In the genomic region with DNA sequence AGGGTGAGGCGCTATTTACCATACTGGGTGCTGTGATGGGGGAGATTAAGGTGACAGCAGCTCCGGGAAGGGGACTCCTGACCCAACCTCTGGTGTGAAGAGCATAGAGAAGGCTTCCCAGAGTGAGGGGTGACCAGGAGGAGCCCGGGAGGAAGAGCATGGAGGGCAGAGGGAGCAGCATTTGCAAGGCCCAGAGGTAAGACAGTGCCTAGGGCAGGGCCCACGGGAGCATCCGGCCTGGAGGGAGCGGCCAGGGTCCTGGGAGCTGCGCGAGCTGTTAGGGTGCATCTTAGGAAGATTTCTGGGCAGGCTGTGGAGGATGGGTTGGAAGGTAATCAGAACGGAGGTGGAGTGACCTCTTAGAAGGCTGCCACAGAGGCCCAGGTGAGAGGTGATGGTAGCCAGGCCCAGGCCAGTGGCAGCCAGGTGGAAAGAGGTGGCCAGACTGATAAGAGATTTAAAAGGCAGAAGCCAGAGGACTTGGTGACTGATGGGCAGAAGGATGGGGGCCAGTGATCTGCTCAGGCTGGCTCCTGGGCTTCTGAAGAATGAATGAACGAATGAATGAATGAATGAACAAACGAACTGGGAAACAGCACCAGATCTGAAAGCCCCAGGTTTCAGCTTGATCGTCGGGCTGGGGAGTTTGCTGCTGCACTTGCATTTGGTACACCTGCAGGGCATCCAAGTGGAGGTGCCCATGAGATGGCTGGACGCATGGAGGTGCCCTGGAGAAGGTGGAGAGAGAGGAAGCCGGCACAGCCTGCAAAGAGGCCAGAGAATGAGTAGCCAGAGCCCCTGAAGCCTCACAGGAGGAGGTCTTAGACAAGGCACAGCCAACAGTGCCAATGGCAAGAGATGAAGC, we compare ENCODE assay signal across 1 cellular context.
TF ChIP-seq lines count a peak whose summit lies in the region.

No MANE protein-coding gene starts in this region.

TF ChIP-seq in GM12878, 131 proteins besides CTCF, POLR2A, EP300 and RAD21:
- TF ChIP-seq YY1 (IDR thresholded peaks at IDR 0.05; ENCODE audit: low read depth, low read length) (no peak), ZNF24 (IDR thresholded peaks at IDR 0.05) (0 out of 2 replicates have a peak, but pooled peaks have one; percentile 20), ZBED1 (IDR thresholded peaks at IDR 0.05; ENCODE audit: borderline replicate concordance) (no peak), TBL1XR1 (IDR thresholded peaks at IDR 0.05; ENCODE audit: low read depth, low read length) (no peak)
TF ChIP-seq in GM12878: peak in this region for 1.
